In the genomic region with DNA sequence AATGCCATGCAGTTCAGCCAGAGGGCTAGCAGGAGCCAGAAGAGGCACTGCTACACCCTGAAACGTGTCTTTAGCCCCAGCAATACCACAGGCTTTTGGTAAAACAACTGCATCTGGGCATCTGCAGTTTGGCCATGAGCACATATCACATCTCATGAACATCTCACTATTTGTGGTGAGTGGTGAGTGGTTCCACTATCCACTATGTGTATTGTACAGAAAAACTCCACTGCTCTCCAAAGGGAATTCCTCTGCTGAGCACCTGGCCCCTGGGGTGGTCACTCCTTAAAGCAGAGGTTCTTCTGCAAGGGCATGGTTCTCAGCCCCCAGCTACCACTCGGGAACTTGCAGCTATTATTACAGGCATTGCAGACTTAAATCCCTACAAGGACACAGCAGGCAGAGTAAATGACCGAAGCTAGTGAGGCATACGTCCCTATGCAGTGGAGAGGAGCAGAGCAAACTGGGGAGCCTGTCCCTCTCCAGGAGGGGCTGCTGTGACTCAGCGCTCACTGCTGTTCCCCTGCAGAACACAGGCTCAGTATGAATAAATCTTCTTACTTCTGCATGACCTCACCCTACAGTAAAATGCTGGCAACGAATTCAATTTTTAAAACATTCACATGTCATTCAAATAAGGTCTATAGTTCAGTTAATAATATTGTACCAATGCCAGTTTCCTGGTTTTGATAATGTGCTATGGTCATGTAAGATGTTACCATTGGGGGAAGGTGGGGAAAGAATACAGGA, we compare ENCODE assay signal across 21 cellular contexts.
"Had no signal": no experiment of that assay in that cellular context is flagged by ENCODE, and none has a peak within 500 bp of the region (broad histone marks: within the 10 kb centered on the region; RNA-seq: fewer than 3 reads in every experiment).

No MANE protein-coding gene starts in this region.

- DNase-seq: activated CD4-positive, alpha-beta memory T cell treated with anti-CD3 and anti-CD28 coated beads, Interleukin-2, amount 10 ng/mL, durations not matched to agents 7 days and 5 days; activated CD4-positive, alpha-beta T cell treated with anti-CD3 and anti-CD28 coated beads, Interleukin-2, amount 10 ng/mL, durations not matched to agents 24 days and 14 days; activated CD8-positive, alpha-beta memory T cell treated with anti-CD3 and anti-CD28 coated beads, Interleukin-2, amount 10 ng/mL, durations not matched to agents 7 days and 5 days; activated effector memory CD4-positive, alpha-beta T cell treated with anti-CD3 and anti-CD28 coated beads, Interleukin-2, amount 50 U/mL, for 16 hours; activated naive CD4-positive, alpha-beta T cell treated with anti-CD3 and anti-CD28 coated beads, Interleukin-2, amount 10 ng/mL, durations not matched to agents 7 days and 5 days; activated T-cell treated with anti-CD3 and anti-CD28 coated beads for 4 hours; anterior cingulate cortex; colonic mucosa; foreskin fibroblast; heart right ventricle; lower lobe of right lung; natural killer cell; stimulated activated CD4-positive, alpha-beta T cell treated with anti-CD3 and anti-CD28 coated beads, Interleukin-1b, Interleukin-23, amount 100 ng/mL, for 48 hours; tibial artery had no signal

- H3K4me3 ChIP-seq: breast epithelium, colonic mucosa, heart right ventricle, lower lobe of right lung, tibial artery had no signal

- ATAC-seq: activated CD4-positive, CD25-positive, alpha-beta regulatory T cell treated with anti-CD3 and anti-CD28 coated beads, Interleukin-2, amount 50 U/mL, for 24 hours; activated CD8-positive, alpha-beta memory T cell treated with anti-CD3 and anti-CD28 coated beads, Interleukin-2, amount 10 ng/mL, durations not matched to agents 7 days and 5 days; heart right ventricle; left lobe of liver; lower lobe of right lung; natural killer cell; SK-N-SH treated with all-trans-retinoic acid at 6 μM for 48 hours had no signal

- H3K27me3 ChIP-seq: breast epithelium, colonic mucosa, neutrophil, tibial artery had no signal

- H3K4me1 ChIP-seq: breast epithelium, colonic mucosa, heart right ventricle, lower lobe of right lung, tibial artery had no signal

- H3K36me3 ChIP-seq: breast epithelium, colonic mucosa, heart right ventricle, lower lobe of right lung, neutrophil, tibial artery had no signal

- H3K27ac ChIP-seq: breast epithelium, colonic mucosa, epithelial cell of prostate, heart right ventricle, lower lobe of right lung, neutrophil, tibial artery, VCaP had no signal

- H3K9me3 ChIP-seq: breast epithelium, colonic mucosa, heart right ventricle, lower lobe of right lung, neutrophil, tibial artery had no signal
